Comparison of ENCODE assay signal across 11 cellular contexts in genomic region chr4:60463846-60464502, GRCh38.
DNase-seq lines count a peak whose midpoint lies in the region; ATAC-seq and TF ChIP-seq lines count a peak whose summit lies in the region.
"Had no signal": no experiment of that assay in that cellular context is flagged by ENCODE, and none has a peak within 500 bp of the region (broad histone marks: within the 10 kb centered on the region; RNA-seq: fewer than 3 reads in every experiment).

No MANE protein-coding gene starts in this region.

- no peaks in the 10 kb centered on the region for H3K4me1 Mint-ChIP-seq in chondrocyte (ENCODE audit: low read depth)
- H3K4me1 Mint-ChIP-seq in activated naive CD4-positive, alpha-beta T cell treated with anti-CD3 and anti-CD28 coated beads, Interleukin-2, amount 10 ng/mL, durations not matched to agents 7 days and 5 days, result no peaks in the 10 kb centered on the region
- H3K4me1 Mint-ChIP-seq: activated naive CD8-positive, alpha-beta T cell treated with anti-CD3 and anti-CD28 coated beads, Interleukin-2, amount 10 ng/mL, durations not matched to agents 7 days and 5 days had no signal

- H3K4me3 Mint-ChIP-seq in chondrocyte (ENCODE audit: unreplicated experiment), result no peak overlapping the region
- no peak overlapping the region for H3K4me3 Mint-ChIP-seq in activated naive CD4-positive, alpha-beta T cell treated with anti-CD3 and anti-CD28 coated beads, Interleukin-2, amount 10 ng/mL, durations not matched to agents 7 days and 5 days
- H3K4me3 Mint-ChIP-seq: activated naive CD8-positive, alpha-beta T cell treated with anti-CD3 and anti-CD28 coated beads, Interleukin-2, amount 10 ng/mL, durations not matched to agents 7 days and 5 days had no signal

- ATAC-seq in GM18519 (IDR thresholded peaks at IDR 0.05; ENCODE audit: low FRiP score, unreplicated experiment) (peak; percentile 69), GM18867 (IDR thresholded peaks at IDR 0.05; ENCODE audit: unreplicated experiment) (no peak)

- no peak overlapping the region for H3K4me3 ChIP-seq in AG09309 (ENCODE audit: control insufficient read depth, low read depth, low read length)
- H3K4me3 ChIP-seq: SJSA1 had no signal

- DNase-seq in AG09309 (ENCODE audit: low read depth) (no peak), Kasumi-1 (lab: John Stamatoyannopoulos, UW) (peak; percentile 59 to 84), chondrocyte (ENCODE audit: low spot score) (no peak), ecto neural progenitor cell (ENCODE audit: low spot score) (no peak), NCI-H2107 treated with DMSO at 0.1 percent for 48 hours (lab: John Stamatoyannopoulos, UW; ENCODE audit: unreplicated experiment) (no peak)
- DNase-seq in activated naive CD4-positive, alpha-beta T cell treated with anti-CD3 and anti-CD28 coated beads, Interleukin-2, amount 10 ng/mL, durations not matched to agents 7 days and 5 days, result no peak
- DNase-seq: activated naive CD8-positive, alpha-beta T cell treated with anti-CD3 and anti-CD28 coated beads, Interleukin-2, amount 10 ng/mL, durations not matched to agents 7 days and 5 days; small intestine had no signal

- CTCF ChIA-PET in activated naive CD4-positive, alpha-beta T cell treated with anti-CD3 and anti-CD28 coated beads, Interleukin-2, amount 10 ng/mL, durations not matched to agents 7 days and 5 days (lab: Charles Lee), result no interaction called here

- H3K27ac Mint-ChIP-seq in chondrocyte (ENCODE audit: unreplicated experiment), result no peak overlapping the region
- H3K27ac Mint-ChIP-seq in activated naive CD4-positive, alpha-beta T cell treated with anti-CD3 and anti-CD28 coated beads, Interleukin-2, amount 10 ng/mL, durations not matched to agents 7 days and 5 days, result no peak overlapping the region
- H3K27ac Mint-ChIP-seq: activated naive CD8-positive, alpha-beta T cell treated with anti-CD3 and anti-CD28 coated beads, Interleukin-2, amount 10 ng/mL, durations not matched to agents 7 days and 5 days had no signal

- peaks cover 19% of the 10 kb centered on the region for H3K9me3 Mint-ChIP-seq in chondrocyte (ENCODE audit: low read depth)
- H3K9me3 Mint-ChIP-seq in activated naive CD4-positive, alpha-beta T cell treated with anti-CD3 and anti-CD28 coated beads, Interleukin-2, amount 10 ng/mL, durations not matched to agents 7 days and 5 days, result peaks cover 18% of the 10 kb centered on the region

- no peaks in the 10 kb centered on the region for H3K27me3 Mint-ChIP-seq in chondrocyte (ENCODE audit: low read depth)
- no peaks in the 10 kb centered on the region for H3K27me3 Mint-ChIP-seq in activated naive CD4-positive, alpha-beta T cell treated with anti-CD3 and anti-CD28 coated beads, Interleukin-2, amount 10 ng/mL, durations not matched to agents 7 days and 5 days
- H3K27me3 Mint-ChIP-seq: activated naive CD8-positive, alpha-beta T cell treated with anti-CD3 and anti-CD28 coated beads, Interleukin-2, amount 10 ng/mL, durations not matched to agents 7 days and 5 days had no signal

- TF ChIP-seq CTCF in AG09309 (IDR thresholded peaks at IDR 0.05; ENCODE audit: control insufficient read depth, insufficient read depth, low read depth, low read length, missing control alignments) (peak; percentile 60), chondrocyte (IDR thresholded peaks at IDR 0.05) (peak; percentile 51)

- peaks cover 8% of the 10 kb centered on the region for H3K36me3 Mint-ChIP-seq in chondrocyte (ENCODE audit: low read depth)
- no peaks in the 10 kb centered on the region for H3K36me3 Mint-ChIP-seq in activated naive CD4-positive, alpha-beta T cell treated with anti-CD3 and anti-CD28 coated beads, Interleukin-2, amount 10 ng/mL, durations not matched to agents 7 days and 5 days
- H3K36me3 Mint-ChIP-seq: activated naive CD8-positive, alpha-beta T cell treated with anti-CD3 and anti-CD28 coated beads, Interleukin-2, amount 10 ng/mL, durations not matched to agents 7 days and 5 days had no signal

Comparison
In these comparisons a context has a peak if more than half of its experiments do, and no peak if none do; other contexts are left out.
1. DNase-seq: peak in Kasumi-1 (2 of 2); none in AG09309 (single experiment), chondrocyte (single experiment), ecto neural progenitor cell (single experiment), activated naive CD4-positive, alpha-beta T cell treated with anti-CD3 and anti-CD28 coated beads, Interleukin-2, amount 10 ng/mL, durations not matched to agents 7 days and 5 days (single experiment) and NCI-H2107 treated with DMSO at 0.1 percent for 48 hours (single experiment).